In genomic region chr18:76803413-76803812, GRCh38 we compare ENCODE assay signal across 14 cellular contexts. TPM values are rescaled to one million over a fixed set of nuclear protein-coding genes. Genes with fewer than 3 reads are reported as not detected.
DNase-seq lines count a peak whose midpoint lies in the region; ATAC-seq, FAIRE-seq and TF ChIP-seq lines count a peak whose summit lies in the region.
"Had no signal": no experiment of that assay in that cellular context is flagged by ENCODE, and none has a peak within 500 bp of the region (broad histone marks: within the 10 kb centered on the region; RNA-seq: fewer than 3 reads in every experiment).

No MANE protein-coding gene starts in this region.

- peak overlapping the region; percentile 21 for H3K27ac Mint-ChIP-seq in stimulated activated naive CD8-positive, alpha-beta T cell treated with anti-CD3 and anti-CD28 coated beads, Interleukin-15, Interleukin-2, amounts not matched to agents 100 ng/mL and 50 ng/mL, for 24 hours
- H3K27ac Mint-ChIP-seq: activated CD4-positive, alpha-beta memory T cell treated with anti-CD3 and anti-CD28 coated beads for 36 hours had no signal

- H3K9ac ChIP-seq in NT2/D1 (ENCODE audit: insufficient read length, low read depth) (peak overlapping the region; percentile 26), keratinocyte (ENCODE audit: control insufficient read depth, extremely low read depth, insufficient read depth, low read length) (peak overlapping the region; percentile 41)

- H3K36me3 ChIP-seq in NT2/D1 (ENCODE audit: insufficient read depth, insufficient read length, low read length) (no peaks in the 10 kb centered on the region), keratinocyte (ENCODE audit: control insufficient read depth in 2 of 2, extremely low read depth in 1 of 2, insufficient read depth in 2 of 2, low read length in 2 of 2) (no peaks in the 10 kb centered on the region)
- H3K36me3 ChIP-seq: sigmoid colon had no signal

- H3K27me3 ChIP-seq in NT2/D1 (ENCODE audit: insufficient read depth, insufficient read length): no peaks in the 10 kb centered on the region
- H3K27me3 ChIP-seq in keratinocyte (ENCODE audit: control insufficient read depth, extremely low read depth, insufficient read depth, low read length): no peaks in the 10 kb centered on the region

- peaks cover 10% of the 10 kb centered on the region for H3K27me3 Mint-ChIP-seq in stimulated activated naive CD8-positive, alpha-beta T cell treated with anti-CD3 and anti-CD28 coated beads, Interleukin-15, Interleukin-2, amounts not matched to agents 100 ng/mL and 50 ng/mL, for 24 hours

- no peak overlapping the region for H3K4me3 Mint-ChIP-seq in stimulated activated naive CD8-positive, alpha-beta T cell treated with anti-CD3 and anti-CD28 coated beads, Interleukin-15, Interleukin-2, amounts not matched to agents 100 ng/mL and 50 ng/mL, for 24 hours
- H3K4me3 Mint-ChIP-seq: activated CD4-positive, alpha-beta memory T cell treated with anti-CD3 and anti-CD28 coated beads for 36 hours had no signal

- H4K20me1 ChIP-seq in keratinocyte (ENCODE audit: control insufficient read depth, extremely low read depth, insufficient read depth, low read length): no peaks in the 10 kb centered on the region

- DNase-seq in stimulated activated naive CD8-positive, alpha-beta T cell treated with anti-CD3 and anti-CD28 coated beads, Interleukin-15, Interleukin-2, amounts not matched to agents 100 U/mL and 50 U/mL, for 24 hours: no peak
- DNase-seq in NT2/D1 (ENCODE audit: low read depth, low spot score): no peak
- no peak for DNase-seq in keratinocyte (ENCODE audit: low read depth, low spot score)
- DNase-seq in NOMO-1 (lab: John Stamatoyannopoulos, UW; ENCODE audit: unreplicated experiment in 2 of 2): no peak

- H2AFZ ChIP-seq in keratinocyte (ENCODE audit: control insufficient read depth, low read length): peak overlapping the region; percentile 94

- H3K9me3 ChIP-seq in NT2/D1 (ENCODE audit: insufficient read depth, low read length): no peaks in the 10 kb centered on the region
- no peaks in the 10 kb centered on the region for H3K9me3 ChIP-seq in keratinocyte (ENCODE audit: control insufficient read depth, low read depth, low read length)
- H3K9me3 ChIP-seq: sigmoid colon, stomach had no signal

- H3K36me3 Mint-ChIP-seq in stimulated activated naive CD8-positive, alpha-beta T cell treated with anti-CD3 and anti-CD28 coated beads, Interleukin-15, Interleukin-2, amounts not matched to agents 100 ng/mL and 50 ng/mL, for 24 hours (ENCODE audit: low read depth): no peaks in the 10 kb centered on the region
- H3K36me3 Mint-ChIP-seq: activated CD4-positive, alpha-beta memory T cell treated with anti-CD3 and anti-CD28 coated beads for 36 hours had no signal

- peak overlapping the region; percentile 92 for H3K4me2 ChIP-seq in keratinocyte (ENCODE audit: control insufficient read depth, extremely low read depth, insufficient read depth, low read depth, low read length)

- no peak for ATAC-seq in stimulated activated naive CD8-positive, alpha-beta T cell treated with anti-CD3 and anti-CD28 coated beads, Interleukin-15, Interleukin-2, amounts not matched to agents 100 U/mL and 50 U/mL, for 24 hours
- ATAC-seq in HG03135 (IDR thresholded peaks at IDR 0.05; ENCODE audit: unreplicated experiment): no peak
- no peak for ATAC-seq in GM21423 (IDR thresholded peaks at IDR 0.05; ENCODE audit: unreplicated experiment)
- no peak for ATAC-seq in HG02938 (IDR thresholded peaks at IDR 0.05; ENCODE audit: unreplicated experiment)

- no peak for TF ChIP-seq CTCF in keratinocyte (optimal IDR thresholded peaks at IDR 0.05 in 1 of 3, IDR thresholded peaks at IDR 0.05 in 1 of 3, conservative IDR thresholded peaks at IDR 0.05 in 1 of 3; ENCODE audit: extremely low read depth in 1 of 3, insufficient read depth in 2 of 3, low read length in 3 of 3)

- H3K9me3 Mint-ChIP-seq in stimulated activated naive CD8-positive, alpha-beta T cell treated with anti-CD3 and anti-CD28 coated beads, Interleukin-15, Interleukin-2, amounts not matched to agents 100 ng/mL and 50 ng/mL, for 24 hours: no peaks in the 10 kb centered on the region
- H3K9me3 Mint-ChIP-seq: activated CD4-positive, alpha-beta memory T cell treated with anti-CD3 and anti-CD28 coated beads for 36 hours had no signal

- H3K9me1 ChIP-seq in keratinocyte (ENCODE audit: control insufficient read depth, extremely low read depth, insufficient read depth, low read length): no peaks in the 10 kb centered on the region

- peaks cover 10% of the 10 kb centered on the region for H3K4me1 Mint-ChIP-seq in stimulated activated naive CD8-positive, alpha-beta T cell treated with anti-CD3 and anti-CD28 coated beads, Interleukin-15, Interleukin-2, amounts not matched to agents 100 ng/mL and 50 ng/mL, for 24 hours (ENCODE audit: low read depth)

- dilution Hi-C loops in keratinocyte (cut with MboI; ENCODE audit: extremely low pct_ligation_motif_present, low sequenced_read_pairs): no loop called here

- H3K4me3 ChIP-seq in NT2/D1 (ENCODE audit: insufficient read length, low read depth): no peak overlapping the region
- H3K4me3 ChIP-seq in keratinocyte (ENCODE audit: control insufficient read depth in 2 of 3, extremely low read depth in 1 of 3, insufficient read depth in 2 of 3, low read depth in 1 of 3, low read length in 3 of 3): peak overlapping the region in 2 of 3 experiments; percentile 22 to 59
- H3K4me3 ChIP-seq: sigmoid colon, stomach had no signal

- no peak for FAIRE-seq in keratinocyte (lab: Jason Lieb, UNC)
- FAIRE-seq: HTR-8/SVneo, TTC549 had no signal

- H3K27ac ChIP-seq in keratinocyte (ENCODE audit: control insufficient read depth, insufficient read depth, low read length): no peak overlapping the region
- H3K27ac ChIP-seq: C4-2B, sigmoid colon, stomach had no signal

- no peaks in the 10 kb centered on the region for H3K4me1 ChIP-seq in NT2/D1 (ENCODE audit: insufficient read depth, insufficient read length)
- H3K4me1 ChIP-seq in keratinocyte (ENCODE audit: control insufficient read depth, extremely low read depth, insufficient read depth, low read length): peaks cover 37% of the 10 kb centered on the region

- H3K79me2 ChIP-seq in keratinocyte (ENCODE audit: control insufficient read depth, insufficient read depth, low read length): no peaks in the 10 kb centered on the region

RNA-seq across cellular contexts. Expression of gene ZNF236, which starts 18.9 kb away (rescaled TPM):
- 3.6 to 4.6 TPM (median 4.5 TPM) in 3 replicates for polyA plus RNA-seq in keratinocyte
- 6.1 TPM for polyA plus RNA-seq in keratinocyte (2011; ENCODE audit: low read depth)
- 2.1 and 2.3 TPM in 2 replicates for polyA plus RNA-seq in keratinocyte (2011; cell fraction: cytosol; rRNA removed)
- polyA plus RNA-seq in keratinocyte (2011; cell fraction: nucleus; rRNA removed): 10.7 and 14.4 TPM in 2 replicates
- 2.1 and 3.4 TPM in 2 replicates for polyA plus RNA-seq in keratinocyte (2012; ENCODE audit: low replicate concordance)
- 15.4 to 30.8 TPM (median 25.0 TPM) in 3 replicates for polyA minus RNA-seq in keratinocyte
- 12.9 TPM for polyA minus RNA-seq in keratinocyte (2011; cell fraction: cytosol; rRNA and poly(A)+ RNA removed)
- 43.8 and 47.6 TPM in 2 replicates for polyA minus RNA-seq in keratinocyte (2011; cell fraction: nucleus; rRNA and poly(A)+ RNA removed)
